ENCODE assay signal across 19 cellular contexts in genomic region chr6:130167655-130168054, GRCh38. TPM values are rescaled to one million over a fixed set of nuclear protein-coding genes. Genes with fewer than 3 reads are reported as not detected.
DNase-seq lines count a peak whose midpoint lies in the region; ATAC-seq and TF ChIP-seq lines count a peak whose summit lies in the region.
"Had no signal": no experiment of that assay in that cellular context is flagged by ENCODE, and none has a peak within 500 bp of the region (broad histone marks: within the 10 kb centered on the region; RNA-seq: fewer than 3 reads in every experiment).

No MANE protein-coding gene starts in this region.

- peak; percentile 13 for DNase-seq in EH (ENCODE audit: low read depth)
- DNase-seq in NB4 (ENCODE audit: low read depth): peak; percentile 13
- DNase-seq in central memory CD8-positive, alpha-beta T cell (ENCODE audit: low spot score in 2 of 2): no peak
- DNase-seq in immature natural killer cell: no peak
- no peak for DNase-seq in neuronal stem cell (ENCODE audit: low spot score)
- DNase-seq in activated CD4-positive, alpha-beta memory T cell treated with anti-CD3 and anti-CD28 coated beads for 36 hours: no peak
- no peak for DNase-seq in D341Med (ENCODE audit: low spot score)
- DNase-seq: activated CD8-positive, alpha-beta T cell treated with anti-CD3 and anti-CD28 coated beads, Interleukin-2, amount 10 ng/mL, durations not matched to agents 7 days and 5 days; head of caudate nucleus; HFFc6; islet precursor cell; mesendoderm; NCI-H1694; nephron progenitor cell; NK-92 treated with Interleukin-12 subunit alpha and Interleukin-12 subunit beta, amount 100 ng/mL, for 24 hours; SIG-M5 had no signal

- POLR2A ChIA-PET in activated CD4-positive, alpha-beta memory T cell treated with anti-CD3 and anti-CD28 coated beads for 36 hours (lab: Charles Lee): no interaction called here

- no peak overlapping the region for H3K4me3 Mint-ChIP-seq in central memory CD8-positive, alpha-beta T cell
- H3K4me3 Mint-ChIP-seq in immature natural killer cell: no peak overlapping the region
- no peak overlapping the region for H3K4me3 Mint-ChIP-seq in activated CD4-positive, alpha-beta memory T cell treated with anti-CD3 and anti-CD28 coated beads for 36 hours
- H3K4me3 Mint-ChIP-seq: activated CD8-positive, alpha-beta T cell treated with anti-CD3 and anti-CD28 coated beads, Interleukin-2, amount 10 ng/mL, durations not matched to agents 7 days and 5 days; HFFc6; nephron progenitor cell; T-helper 1 cell treated with Interleukin-12 subunit alpha and Interleukin-12 subunit beta and Interleukin-4 antibody, amounts not matched to agents 30 μg/mL and 1 μg/mL, for 36 hours had no signal

- H3K4me1 ChIP-seq in neuronal stem cell (ENCODE audit: control insufficient read depth in 2 of 2, insufficient read depth in 1 of 2, low read depth in 1 of 2, low read length in 2 of 2): peaks cover 0 to 5% of the 10 kb centered on the region in 2 donors
- H3K4me1 ChIP-seq: vagina had no signal

- H3K18ac ChIP-seq in neuronal stem cell (ENCODE audit: low read length): no peak overlapping the region

- peaks cover 23% of the 10 kb centered on the region for H3K9me3 Mint-ChIP-seq in central memory CD8-positive, alpha-beta T cell
- H3K9me3 Mint-ChIP-seq in immature natural killer cell: peaks cover 0 to 3% (median under 1%) of the 10 kb centered on the region in 6 donors
- H3K9me3 Mint-ChIP-seq in activated CD4-positive, alpha-beta memory T cell treated with anti-CD3 and anti-CD28 coated beads for 36 hours: peaks cover 26% of the 10 kb centered on the region

- H3K4me2 ChIP-seq in neuronal stem cell (ENCODE audit: insufficient read depth, low read length, poor library complexity, severe bottlenecking): no peak overlapping the region

- WGBS in neuronal stem cell (ENCODE audit: extremely low coverage in 2 of 2, insufficient read length in 2 of 2, insufficient replicate concordance in 1 of 2), 2 donors: no CpG with 5 or more reads among the region's 5 CpGs

- no peak for TF ChIP-seq POLR2A in NB4 (IDR thresholded peaks at IDR 0.05; ENCODE audit: extremely low read depth, insufficient read length)

- no peak overlapping the region for H2AK5ac ChIP-seq in neuronal stem cell (ENCODE audit: low read depth, low read length)

- TF ChIP-seq CTCF in NB4 (IDR thresholded peaks at IDR 0.05; ENCODE audit: low read depth, low read length): no peak

- no peak overlapping the region for H3K4ac ChIP-seq in neuronal stem cell (ENCODE audit: low read length)

- no peak overlapping the region for H3K9ac ChIP-seq in neuronal stem cell (ENCODE audit: low read depth, low read length, poor library complexity)

- H3K4me3 ChIP-seq in NB4 (ENCODE audit: low read depth, low read length) (no peak overlapping the region), neuronal stem cell (ENCODE audit: low read length in 2 of 2) (no peak overlapping the region)
- H3K4me3 ChIP-seq: vagina had no signal

- H3K27me3 Mint-ChIP-seq in central memory CD8-positive, alpha-beta T cell: no peaks in the 10 kb centered on the region
- no peaks in the 10 kb centered on the region for H3K27me3 Mint-ChIP-seq in immature natural killer cell (ENCODE audit: low read depth in 3 of 3)
- H3K27me3 Mint-ChIP-seq in activated CD4-positive, alpha-beta memory T cell treated with anti-CD3 and anti-CD28 coated beads for 36 hours: no peaks in the 10 kb centered on the region

- H3K23ac ChIP-seq in neuronal stem cell (ENCODE audit: low read depth, low read length, poor library complexity): no peak overlapping the region

- peaks cover 41% of the 10 kb centered on the region for H3K36me3 Mint-ChIP-seq in central memory CD8-positive, alpha-beta T cell (ENCODE audit: insufficient read depth)
- H3K36me3 Mint-ChIP-seq in immature natural killer cell: peaks cover 36 to 66% (median 44%) of the 10 kb centered on the region in 3 donors
- peaks cover 7% of the 10 kb centered on the region for H3K36me3 Mint-ChIP-seq in activated CD4-positive, alpha-beta memory T cell treated with anti-CD3 and anti-CD28 coated beads for 36 hours

- H3K14ac ChIP-seq in neuronal stem cell (ENCODE audit: low read length): no peak overlapping the region

- no peaks in the 10 kb centered on the region for H3K79me1 ChIP-seq in neuronal stem cell (ENCODE audit: low read depth, low read length)

- H2BK120ac ChIP-seq in neuronal stem cell (ENCODE audit: low read depth, low read length): no peak overlapping the region

- no peak for ATAC-seq in central memory CD8-positive, alpha-beta T cell (replicated peaks; ENCODE audit: extremely low read depth, poor library complexity, severe bottlenecking)
- ATAC-seq in GM19467 (IDR thresholded peaks at IDR 0.05; ENCODE audit: unreplicated experiment): no peak
- ATAC-seq: activated CD8-positive, alpha-beta T cell treated with anti-CD3 and anti-CD28 coated beads, Interleukin-2, amount 10 ng/mL, durations not matched to agents 7 days and 5 days had no signal

- no peak overlapping the region for H2BK15ac ChIP-seq in neuronal stem cell (ENCODE audit: low read length)

- H3K27ac ChIP-seq in neuronal stem cell (replicated peaks; ENCODE audit: low read length): no peak overlapping the region
- H3K27ac ChIP-seq: vagina had no signal

- H3K36me3 ChIP-seq in neuronal stem cell (replicated peaks in 1 of 2; ENCODE audit: control insufficient read depth in 2 of 2, insufficient read depth in 2 of 2, low read length in 2 of 2): no peaks in the 10 kb centered on the region
- H3K36me3 ChIP-seq: vagina had no signal

- H3K9me3 ChIP-seq in neuronal stem cell (replicated peaks in 1 of 2; ENCODE audit: control insufficient read depth in 2 of 2, insufficient read depth in 1 of 2, low read depth in 1 of 2, low read length in 2 of 2): no peaks in the 10 kb centered on the region
- H3K9me3 ChIP-seq: vagina had no signal

- H4K91ac ChIP-seq in neuronal stem cell (ENCODE audit: low read depth, low read length, poor library complexity): no peak overlapping the region

- H3K4me1 Mint-ChIP-seq in central memory CD8-positive, alpha-beta T cell: peaks cover 65% of the 10 kb centered on the region
- H3K4me1 Mint-ChIP-seq in immature natural killer cell: peaks cover 69 to 98% of the 10 kb centered on the region in 2 donors
- peaks cover 3% of the 10 kb centered on the region for H3K4me1 Mint-ChIP-seq in activated CD4-positive, alpha-beta memory T cell treated with anti-CD3 and anti-CD28 coated beads for 36 hours (ENCODE audit: low read depth)
- H3K4me1 Mint-ChIP-seq: nephron progenitor cell had no signal

- no peak overlapping the region for H2BK12ac ChIP-seq in neuronal stem cell (ENCODE audit: low read length)

- peak overlapping the region; percentile 92 for H3K27ac Mint-ChIP-seq in central memory CD8-positive, alpha-beta T cell (ENCODE audit: low read depth)
- H3K27ac Mint-ChIP-seq in immature natural killer cell: peak overlapping the region; percentile 23 to 93 (median 64)
- no peak overlapping the region for H3K27ac Mint-ChIP-seq in activated CD4-positive, alpha-beta memory T cell treated with anti-CD3 and anti-CD28 coated beads for 36 hours
- H3K27ac Mint-ChIP-seq: activated CD8-positive, alpha-beta T cell treated with anti-CD3 and anti-CD28 coated beads, Interleukin-2, amount 10 ng/mL, durations not matched to agents 7 days and 5 days; HFFc6; nephron progenitor cell; T-helper 1 cell treated with Interleukin-12 subunit alpha and Interleukin-12 subunit beta and Interleukin-4 antibody, amounts not matched to agents 30 μg/mL and 1 μg/mL, for 36 hours had no signal

- CTCF ChIA-PET in activated CD4-positive, alpha-beta memory T cell treated with anti-CD3 and anti-CD28 coated beads for 36 hours (lab: Charles Lee): no interaction called here

- intact Hi-C loops in activated CD4-positive, alpha-beta memory T cell treated with anti-CD3 and anti-CD28 coated beads for 36 hours (cut with micrococcal nuclease): no loop called here

- H4K8ac ChIP-seq in neuronal stem cell (ENCODE audit: low read depth, low read length): no peak overlapping the region

- no peaks in the 10 kb centered on the region for H3K27me3 ChIP-seq in neuronal stem cell (ENCODE audit: control insufficient read depth in 3 of 3, insufficient read depth in 3 of 3, low read depth in 1 of 3, low read length in 3 of 3)
- H3K27me3 ChIP-seq: vagina had no signal

- H2AFZ ChIP-seq in neuronal stem cell (ENCODE audit: low read length): no peak overlapping the region

- no peak overlapping the region for H2BK5ac ChIP-seq in neuronal stem cell (ENCODE audit: low read length)

RNA-seq across cellular contexts. Expression of gene SAMD3, which starts 55.1 kb away (rescaled TPM):
- 100 to 1,000 TPM; 208 to 376 (median 275) TPM for polyA plus RNA-seq in immature natural killer cell
- 0.08 TPM for polyA plus RNA-seq in neuronal stem cell (2013, experiment 1 of 2)
- polyA plus RNA-seq in neuronal stem cell (2013, experiment 2 of 2): 0.04 TPM
- total RNA-seq in activated CD4-positive, alpha-beta memory T cell treated with anti-CD3 and anti-CD28 coated beads for 36 hours: 1 to 10 TPM; 3.7 to 3.8 TPM

Comparison
In these comparisons a context has a peak if more than half of its experiments do, and no peak if none do; other contexts are left out.
1. DNase-seq: peak in EH (single experiment) and NB4 (single experiment); none in central memory CD8-positive, alpha-beta T cell (0 of 2), immature natural killer cell (0 of 3), neuronal stem cell (single experiment), activated CD4-positive, alpha-beta memory T cell treated with anti-CD3 and anti-CD28 coated beads for 36 hours (single experiment) and D341Med (single experiment).